Comparison of ENCODE assay signal across 3 cellular contexts in genomic region chr6:61835214-61835613, GRCh38.
"Had no signal": no experiment of that assay in that cellular context is flagged by ENCODE, and none has a peak within 500 bp of the region (broad histone marks: within the 10 kb centered on the region; RNA-seq: fewer than 3 reads in every experiment).

No MANE protein-coding gene starts in this region.

- H3K4me3 ChIP-seq: GM12878 had no signal

- DNase-seq: GDM1, GF-D8 had no signal

- ATAC-seq: GM12878 had no signal
